ENCODE assay signal across 13 cellular contexts in genomic region chr20:444862-445426, GRCh38. TPM values are rescaled to one million over a fixed set of nuclear protein-coding genes. Genes with fewer than 3 reads are reported as not detected.
DNase-seq lines count a peak whose midpoint lies in the region; FAIRE-seq and TF ChIP-seq lines count a peak whose summit lies in the region.
"Had no signal": no experiment of that assay in that cellular context is flagged by ENCODE, and none has a peak within 500 bp of the region (broad histone marks: within the 10 kb centered on the region; RNA-seq: fewer than 3 reads in every experiment).

No MANE protein-coding gene starts in this region.

- intact Hi-C loops in ascending aorta (cut with DNase I) = no loop called here
- intact Hi-C loops in testis (cut with DNase I; ENCODE audit: low total_unique reads) = no loop called here

- peak; percentile 23 for FAIRE-seq in astrocyte (lab: Jason Lieb, UNC)
- FAIRE-seq: D721Med, urothelium cell line had no signal

- H3K27me3 Mint-ChIP-seq in astrocyte (ENCODE audit: low read depth, unreplicated experiment) = no peaks in the 10 kb centered on the region
- H3K27me3 Mint-ChIP-seq in progenitor cell of endocrine pancreas = no peaks in the 10 kb centered on the region
- H3K27me3 Mint-ChIP-seq: activated CD8-positive, alpha-beta T cell treated with anti-CD3 and anti-CD28 coated beads for 36 hours had no signal

- H3K36me3 ChIP-seq in astrocyte (ENCODE audit: insufficient read depth, low read length) (peaks cover 34% of the 10 kb centered on the region), ascending aorta (peaks cover 30 to 55% of the 10 kb centered on the region in 2 donors), testis (ENCODE audit: low read depth, missing control alignments) (no peaks in the 10 kb centered on the region)

- peak overlapping the region; percentile 49 for H3K4me2 ChIP-seq in astrocyte (ENCODE audit: low read length)

- peaks cover 12% of the 10 kb centered on the region for H3K4me1 ChIP-seq in astrocyte (ENCODE audit: insufficient read depth, low read length)
- H3K4me1 ChIP-seq in ascending aorta = peaks cover 0 to 3% of the 10 kb centered on the region in 2 donors
- peaks cover 13% of the 10 kb centered on the region for H3K4me1 ChIP-seq in testis

- no peak overlapping the region for H3K9ac ChIP-seq in astrocyte (ENCODE audit: low read length)

- peak; percentile 62 for DNase-seq in GM04503 (ENCODE audit: low read depth)
- DNase-seq in astrocyte (ENCODE audit: low read depth) = peak; percentile 24
- peak; percentile 34 for DNase-seq in fibroblast of the aortic adventitia (ENCODE audit: low read depth)
- DNase-seq in progenitor cell of endocrine pancreas (ENCODE audit: low spot score, unreplicated experiment) = no peak
- DNase-seq in NOMO-1 treated with DMSO at 0.1 percent for 48 hours (lab: John Stamatoyannopoulos, UW; ENCODE audit: unreplicated experiment) = no peak
- DNase-seq in Kasumi-1 (lab: John Stamatoyannopoulos, UW) = no peak
- DNase-seq in ascending aorta (ENCODE audit: low spot score in 2 of 2) = no peak
- DNase-seq in testis = no peak
- DNase-seq: activated CD8-positive, alpha-beta T cell treated with anti-CD3 and anti-CD28 coated beads for 36 hours; NCI-H146; NCI-H774 had no signal

- H3K4me3 Mint-ChIP-seq in astrocyte (ENCODE audit: unreplicated experiment) = no peak overlapping the region
- H3K4me3 Mint-ChIP-seq in progenitor cell of endocrine pancreas (ENCODE audit: low read depth) = no peak overlapping the region
- H3K4me3 Mint-ChIP-seq: activated CD8-positive, alpha-beta T cell treated with anti-CD3 and anti-CD28 coated beads for 36 hours had no signal

- WGBS in testis, 2 donors = 55 to 56% methylated on average over 12 of the region's 12 CpGs

- H3K4me3 ChIP-seq in astrocyte (ENCODE audit: insufficient read depth, low read depth, low read length) = no peak overlapping the region
- H3K4me3 ChIP-seq in fibroblast of the aortic adventitia (ENCODE audit: low read depth, low read length) = no peak overlapping the region
- no peak overlapping the region for H3K4me3 ChIP-seq in ascending aorta
- no peak overlapping the region for H3K4me3 ChIP-seq in testis

- H3K4me1 Mint-ChIP-seq in astrocyte (ENCODE audit: low read depth, unreplicated experiment) = peaks cover 22% of the 10 kb centered on the region
- peaks cover 5% of the 10 kb centered on the region for H3K4me1 Mint-ChIP-seq in progenitor cell of endocrine pancreas (ENCODE audit: low read depth)

- H3K9me3 ChIP-seq in astrocyte (ENCODE audit: insufficient read depth, low read depth, low read length) (no peaks in the 10 kb centered on the region), ascending aorta (no peaks in the 10 kb centered on the region), testis (no peaks in the 10 kb centered on the region)

- H3K36me3 Mint-ChIP-seq in astrocyte (ENCODE audit: low read depth, unreplicated experiment) (peaks cover 29% of the 10 kb centered on the region), progenitor cell of endocrine pancreas (ENCODE audit: insufficient read depth) (peaks cover 32% of the 10 kb centered on the region)

- no peak overlapping the region for H2AFZ ChIP-seq in astrocyte (ENCODE audit: low read depth, low read length)

- no peak for TF ChIP-seq CTCF in astrocyte (IDR thresholded peaks at IDR 0.05; ENCODE audit: insufficient read depth, low read depth, low read length)
- no peak for TF ChIP-seq CTCF in fibroblast of the aortic adventitia (IDR thresholded peaks at IDR 0.05; ENCODE audit: insufficient read depth, low read length)
- no peak for TF ChIP-seq CTCF in progenitor cell of endocrine pancreas (IDR thresholded peaks at IDR 0.05; ENCODE audit: unreplicated experiment)
- no peak for TF ChIP-seq CTCF in ascending aorta (IDR thresholded peaks at IDR 0.05)
- TF ChIP-seq CTCF in testis (IDR thresholded peaks at IDR 0.05) = no peak

- peaks cover 91% of the 10 kb centered on the region for H4K20me1 ChIP-seq in astrocyte (ENCODE audit: insufficient read depth, low read length)

- H3K9me3 Mint-ChIP-seq in astrocyte (ENCODE audit: unreplicated experiment) (no peaks in the 10 kb centered on the region), progenitor cell of endocrine pancreas (ENCODE audit: low read depth) (no peaks in the 10 kb centered on the region)
- H3K9me3 Mint-ChIP-seq: activated CD8-positive, alpha-beta T cell treated with anti-CD3 and anti-CD28 coated beads for 36 hours had no signal

- H3K79me2 ChIP-seq in astrocyte (ENCODE audit: insufficient read depth, low read length) = peaks cover 50% of the 10 kb centered on the region

- TF ChIP-seq POLR2A in testis (IDR thresholded peaks at IDR 0.05) = no peak

- H3K27ac Mint-ChIP-seq in astrocyte (ENCODE audit: unreplicated experiment) (peak overlapping the region; percentile 69), progenitor cell of endocrine pancreas (peak overlapping the region; percentile 73)
- H3K27ac Mint-ChIP-seq: activated CD8-positive, alpha-beta T cell treated with anti-CD3 and anti-CD28 coated beads for 36 hours had no signal

- peak overlapping the region; percentile 49 for H3K27ac ChIP-seq in astrocyte (ENCODE audit: low read depth, low read length)
- H3K27ac ChIP-seq in ascending aorta = no peak overlapping the region
- peak overlapping the region in 1 of 2 donors; percentile 20 for H3K27ac ChIP-seq in testis

- H3K27me3 ChIP-seq in astrocyte (ENCODE audit: insufficient read depth, low read length) (no peaks in the 10 kb centered on the region), ascending aorta (no peaks in the 10 kb centered on the region), testis (no peaks in the 10 kb centered on the region)

RNA-seq across cellular contexts. Expression of gene TBC1D20, which starts 17.4 kb away (rescaled TPM):
- 40.6 and 44.8 TPM in 2 replicates for total RNA-seq in astrocyte
- total RNA-seq in fibroblast of the aortic adventitia (ENCODE audit: low replicate concordance) = 27.1 and 34.4 TPM in 2 replicates
- total RNA-seq in progenitor cell of endocrine pancreas = 30.3 and 33.2 TPM in 2 replicates
- total RNA-seq in ascending aorta = 32.5 TPM
- 10 to 100 TPM; 45.7 to 52.6 TPM for total RNA-seq in testis
- polyA plus RNA-seq in testis (ENCODE audit: insufficient read depth, low read depth, low replicate concordance) = 43.5 TPM

RNA-seq across cellular contexts. Expression of gene RBCK1, which starts 36.8 kb away (rescaled TPM):
- total RNA-seq in astrocyte = 124 and 138 TPM in 2 replicates
- 60.7 and 75.3 TPM in 2 replicates for total RNA-seq in fibroblast of the aortic adventitia (ENCODE audit: low replicate concordance)
- total RNA-seq in progenitor cell of endocrine pancreas = 92.7 and 108 TPM in 2 replicates
- 123 TPM for total RNA-seq in ascending aorta
- total RNA-seq in testis = 10 to 100 TPM; 87.2 to 93.7 TPM
- 77.8 TPM for polyA plus RNA-seq in testis (ENCODE audit: insufficient read depth, low read depth, low replicate concordance)

Comparison
In these comparisons a context has a peak if more than half of its experiments do, and no peak if none do; other contexts are left out.
1. DNase-seq: peak in GM04503 (single experiment), astrocyte (single experiment) and fibroblast of the aortic adventitia (single experiment); none in progenitor cell of endocrine pancreas (single experiment), NOMO-1 treated with DMSO at 0.1 percent for 48 hours (single experiment), Kasumi-1 (0 of 2), ascending aorta (0 of 2) and testis (single experiment).